In genomic region chr12:39622306-39622705, GRCh38 we compare ENCODE assay signal across 18 cellular contexts. TPM values are rescaled to one million over a fixed set of nuclear protein-coding genes. Genes with fewer than 3 reads are reported as not detected.
DNase-seq lines count a peak whose midpoint lies in the region; ATAC-seq and TF ChIP-seq lines count a peak whose summit lies in the region.
"Had no signal": no experiment of that assay in that cellular context is flagged by ENCODE, and none has a peak within 500 bp of the region (broad histone marks: within the 10 kb centered on the region; RNA-seq: fewer than 3 reads in every experiment).

No MANE protein-coding gene starts in this region.

- H3K4me1 Mint-ChIP-seq in central memory CD8-positive, alpha-beta T cell, result peaks cover 36% of the 10 kb centered on the region

- peak overlapping the region; percentile 17 for H2AFZ ChIP-seq in SU-DHL-6 (ENCODE audit: low read depth, low read length, severe bottlenecking)

- H3K9me3 Mint-ChIP-seq in central memory CD8-positive, alpha-beta T cell, result no peaks in the 10 kb centered on the region

- H3K27ac ChIP-seq in SU-DHL-6 (ENCODE audit: low read depth, low read length), result no peak overlapping the region
- no peak overlapping the region for H3K27ac ChIP-seq in brain microvascular endothelial cell
- H3K27ac ChIP-seq in uterus, result no peak overlapping the region
- H3K27ac ChIP-seq: ascending aorta, neutrophil, right lobe of liver had no signal

- H3K9ac ChIP-seq in SU-DHL-6 (ENCODE audit: low read length), result no peak overlapping the region

- H3K4me3 ChIP-seq in SU-DHL-6 (ENCODE audit: insufficient read depth, low read length, poor library complexity, severe bottlenecking), result no peak overlapping the region
- H3K4me3 ChIP-seq in brain microvascular endothelial cell (ENCODE audit: low read depth, low read length), result no peak overlapping the region
- H3K4me3 ChIP-seq in uterus, result no peak overlapping the region
- H3K4me3 ChIP-seq: ascending aorta, right lobe of liver had no signal

- intact Hi-C loops in uterus (cut with DNase I; ENCODE audit: low total_unique reads), result no loop called here

- no peaks in the 10 kb centered on the region for H3K27me3 Mint-ChIP-seq in central memory CD8-positive, alpha-beta T cell

- TF ChIP-seq CTCF in SU-DHL-6 (IDR thresholded peaks at IDR 0.05; ENCODE audit: insufficient read depth, low read length, poor library complexity, severe bottlenecking) (no peak), brain microvascular endothelial cell (IDR thresholded peaks at IDR 0.05; ENCODE audit: low read depth, low read length, missing control alignments) (no peak), uterus (IDR thresholded peaks at IDR 0.05) (no peak)

- H3K79me2 ChIP-seq in SU-DHL-6 (ENCODE audit: insufficient read depth, low read length), result no peaks in the 10 kb centered on the region

- H3K36me3 Mint-ChIP-seq in central memory CD8-positive, alpha-beta T cell (ENCODE audit: insufficient read depth), result peaks cover 14% of the 10 kb centered on the region

- peaks cover 25% of the 10 kb centered on the region for H3F3A ChIP-seq in SU-DHL-6 (ENCODE audit: insufficient read depth)

- peak; percentile 11 for DNase-seq in stimulated activated CD4-positive, alpha-beta T cell treated with anti-CD3 and anti-CD28 coated beads, Interleukin-15, amount 100 ng/mL, for 24 hours
- no peak for DNase-seq in stimulated activated CD4-positive, alpha-beta T cell treated with anti-CD3 and anti-CD28 coated beads, Interleukin-4, amount 100 ng/mL, for 1 hour
- DNase-seq in central memory CD8-positive, alpha-beta T cell (ENCODE audit: low spot score in 2 of 2), result no peak
- DNase-seq in brain microvascular endothelial cell (no peak), uterus (no peak), occipital lobe (lab: John Stamatoyannopoulos, UW) (no peak)
- DNase-seq: kidney glomerular epithelial cell; NCI-H1930; NCI-H446; right lobe of liver; Right ventricle myocardium superior; stimulated activated CD4-positive, alpha-beta T cell treated with anti-CD3 and anti-CD28 coated beads, Interleukin-2, amount 100 ng/mL, for 24 hours had no signal

- peak overlapping the region; percentile 29 for H3K4me3 Mint-ChIP-seq in central memory CD8-positive, alpha-beta T cell

- no peak for TF ChIP-seq POLR2A in uterus (IDR thresholded peaks at IDR 0.05)

- H3K9me2 ChIP-seq in SU-DHL-6 (replicated peaks; ENCODE audit: insufficient read depth, low read length), result no peaks in the 10 kb centered on the region

- ATAC-seq in central memory CD8-positive, alpha-beta T cell (replicated peaks; ENCODE audit: extremely low read depth, poor library complexity, severe bottlenecking), result no peak
- ATAC-seq in HG02759 (IDR thresholded peaks at IDR 0.05; ENCODE audit: unreplicated experiment), result no peak
- ATAC-seq: activated CD4-positive, CD25-positive, alpha-beta regulatory T cell treated with anti-CD3 and anti-CD28 coated beads, Interleukin-2, amount 50 U/mL, for 24 hours; right lobe of liver had no signal

- in situ Hi-C loops in brain microvascular endothelial cell (cut with HindIII; ENCODE audit: low pct_ligation_motif_present, low sequenced_read_pairs), result no loop called here

- no peaks in the 10 kb centered on the region for H4K20me1 ChIP-seq in SU-DHL-6 (ENCODE audit: low read depth, low read length)

- H3K9me3 ChIP-seq in SU-DHL-6 (ENCODE audit: insufficient read depth, low read length) (no peaks in the 10 kb centered on the region), uterus (no peaks in the 10 kb centered on the region)
- H3K9me3 ChIP-seq: ascending aorta, neutrophil, right lobe of liver had no signal

- H3K36me3 ChIP-seq in SU-DHL-6 (ENCODE audit: low read length) (no peaks in the 10 kb centered on the region), brain microvascular endothelial cell (replicated peaks) (no peaks in the 10 kb centered on the region), uterus (no peaks in the 10 kb centered on the region)
- H3K36me3 ChIP-seq: ascending aorta, neutrophil, right lobe of liver had no signal

- H3K27ac Mint-ChIP-seq in central memory CD8-positive, alpha-beta T cell (ENCODE audit: low read depth), result no peak overlapping the region

- H3K4me2 ChIP-seq in SU-DHL-6 (ENCODE audit: low read depth, low read length, poor library complexity, severe bottlenecking), result no peak overlapping the region

- H3K27me3 ChIP-seq in SU-DHL-6 (ENCODE audit: low read length) (no peaks in the 10 kb centered on the region), brain microvascular endothelial cell (replicated peaks) (no peaks in the 10 kb centered on the region), uterus (no peaks in the 10 kb centered on the region)
- H3K27me3 ChIP-seq: ascending aorta, right lobe of liver had no signal

- H3K4me1 ChIP-seq in uterus, result no peaks in the 10 kb centered on the region

RNA-seq across cellular contexts. Expression of gene ABCD2, which starts 2.7 kb away (rescaled TPM):
- 1 to 10 TPM in 3 of 4 donors, under 1 TPM in 1; 0.29 to 3.5 (median 2.0) TPM for total RNA-seq in uterus
- 20.4 TPM for total RNA-seq in occipital lobe
- total RNA-seq: G401 had no signal
